Comparison of ENCODE assay signal across 9 cellular contexts in the genomic region with DNA sequence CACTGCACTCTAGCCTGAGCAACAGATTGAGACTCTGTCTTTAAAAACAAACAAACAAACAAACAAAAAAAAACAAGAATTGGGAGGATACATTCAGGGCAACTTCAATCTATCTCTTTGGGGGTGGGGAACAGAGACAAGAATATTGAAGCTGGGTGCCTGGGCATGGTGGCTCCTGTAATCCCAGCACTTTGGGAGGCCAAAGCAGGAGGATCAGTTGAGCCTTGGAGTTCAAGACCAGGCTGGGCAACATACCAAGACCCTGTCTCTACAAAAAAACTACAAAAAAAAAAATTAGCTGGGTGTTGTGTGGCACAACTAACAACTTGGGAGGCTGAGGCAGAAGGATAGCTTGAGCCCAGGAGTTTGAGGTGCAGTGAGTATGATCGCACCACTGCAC. TPM values are rescaled to one million over a fixed set of nuclear protein-coding genes. Genes with fewer than 3 reads are reported as not detected.
DNase-seq lines count a peak whose midpoint lies in the region; ATAC-seq and TF ChIP-seq lines count a peak whose summit lies in the region.
"Had no signal": no experiment of that assay in that cellular context is flagged by ENCODE, and none has a peak within 500 bp of the region (broad histone marks: within the 10 kb centered on the region; RNA-seq: fewer than 3 reads in every experiment).

No MANE protein-coding gene starts in this region.

- H3K4me3 ChIP-seq in kidney epithelial cell (ENCODE audit: low read depth, low read length) (peak overlapping the region; percentile 92), thoracic aorta (peak overlapping the region; percentile 74), mucosa of descending colon (no peak overlapping the region)

- intact Hi-C loops in mucosa of descending colon (cut with DNase I, micrococcal nuclease): no loop called here

- H3K9me3 ChIP-seq in thoracic aorta (no peaks in the 10 kb centered on the region), mucosa of descending colon (no peaks in the 10 kb centered on the region)

- H3K36me3 Mint-ChIP-seq in activated CD8-positive, alpha-beta memory T cell treated with anti-CD3 and anti-CD28 coated beads, Interleukin-2, amount 10 ng/mL, durations not matched to agents 7 days and 5 days: peaks cover 2% of the 10 kb centered on the region
- H3K36me3 Mint-ChIP-seq in activated naive CD4-positive, alpha-beta T cell treated with anti-CD3 and anti-CD28 coated beads, Interleukin-2, amount 50 U/mL, for 72 hours: no peaks in the 10 kb centered on the region

- CTCF ChIA-PET in activated CD8-positive, alpha-beta memory T cell treated with anti-CD3 and anti-CD28 coated beads, Interleukin-2, amount 10 ng/mL, durations not matched to agents 7 days and 5 days (lab: Charles Lee): interaction anchor here (1.1 to 3.9 kb wide), 3 partner anchors 45 to 161 kb away, joined by 3 to 23 read pairs (median 5); no protein-coding TSS in a partner anchor

- ATAC-seq in activated CD8-positive, alpha-beta memory T cell treated with anti-CD3 and anti-CD28 coated beads, Interleukin-2, amount 10 ng/mL, durations not matched to agents 7 days and 5 days: no peak
- ATAC-seq in activated naive CD4-positive, alpha-beta T cell treated with anti-CD3 and anti-CD28 coated beads, Interleukin-2, amount 50 U/mL, for 72 hours: no peak
- ATAC-seq in thoracic aorta (ENCODE audit: insufficient number of reproducible peaks, low FRiP score, low read depth) (no peak), mucosa of descending colon (no peak), HG03469 (IDR thresholded peaks at IDR 0.05; ENCODE audit: unreplicated experiment) (no peak)

- peak overlapping the region; percentile 61 for H3K27ac Mint-ChIP-seq in activated CD8-positive, alpha-beta memory T cell treated with anti-CD3 and anti-CD28 coated beads, Interleukin-2, amount 10 ng/mL, durations not matched to agents 7 days and 5 days
- peak overlapping the region; percentile 67 to 90 for H3K27ac Mint-ChIP-seq in activated naive CD4-positive, alpha-beta T cell treated with anti-CD3 and anti-CD28 coated beads, Interleukin-2, amount 50 U/mL, for 72 hours

- TF ChIP-seq CTCF in kidney epithelial cell (IDR thresholded peaks at IDR 0.05; ENCODE audit: insufficient read depth, low read length, poor library complexity, severe bottlenecking) (no peak), thoracic aorta (IDR thresholded peaks at IDR 0.05) (no peak), mucosa of descending colon (IDR thresholded peaks at IDR 0.05) (no peak)

- H3K27me3 Mint-ChIP-seq in activated CD8-positive, alpha-beta memory T cell treated with anti-CD3 and anti-CD28 coated beads, Interleukin-2, amount 10 ng/mL, durations not matched to agents 7 days and 5 days: no peaks in the 10 kb centered on the region

- H3K4me1 ChIP-seq in thoracic aorta (ENCODE audit: control insufficient read depth in 1 of 2, low read depth in 2 of 2) (peaks cover 6 to 20% of the 10 kb centered on the region in 2 donors), mucosa of descending colon (ENCODE audit: low read depth) (peaks cover 42% of the 10 kb centered on the region)

- H3K27ac ChIP-seq in thoracic aorta: no peak overlapping the region

- peak overlapping the region; percentile 73 for H3K4me3 Mint-ChIP-seq in activated CD8-positive, alpha-beta memory T cell treated with anti-CD3 and anti-CD28 coated beads, Interleukin-2, amount 10 ng/mL, durations not matched to agents 7 days and 5 days

- H3K36me3 ChIP-seq in kidney epithelial cell (ENCODE audit: control insufficient read depth, insufficient read depth, low read length) (no peaks in the 10 kb centered on the region), thoracic aorta (no peaks in the 10 kb centered on the region), mucosa of descending colon (ENCODE audit: low read depth) (no peaks in the 10 kb centered on the region)

- DNase-seq in activated CD8-positive, alpha-beta memory T cell treated with anti-CD3 and anti-CD28 coated beads, Interleukin-2, amount 10 ng/mL, durations not matched to agents 7 days and 5 days: no peak
- no peak for DNase-seq in activated CD8-positive, alpha-beta memory T cell treated with anti-CD3 and anti-CD28 coated beads, Interleukin-2, amount 50 U/mL, for 4 hours
- no peak for DNase-seq in activated naive CD4-positive, alpha-beta T cell treated with anti-CD3 and anti-CD28 coated beads, Interleukin-2, amount 50 U/mL, for 72 hours (ENCODE audit: low spot score in 2 of 2)
- DNase-seq in kidney epithelial cell (ENCODE audit: low read depth) (no peak), thoracic aorta (ENCODE audit: low spot score) (no peak), mucosa of descending colon (no peak), NCI-H748 treated with DMSO at 0.1 percent for 48 hours (lab: John Stamatoyannopoulos, UW) (no peak)
- DNase-seq: SW 1271 had no signal

- peaks cover 49% of the 10 kb centered on the region for H3K4me1 Mint-ChIP-seq in activated CD8-positive, alpha-beta memory T cell treated with anti-CD3 and anti-CD28 coated beads, Interleukin-2, amount 10 ng/mL, durations not matched to agents 7 days and 5 days

- H3K27me3 ChIP-seq in kidney epithelial cell (ENCODE audit: control insufficient read depth, insufficient read depth, low read length) (no peaks in the 10 kb centered on the region), thoracic aorta (replicated peaks; ENCODE audit: insufficient read depth) (no peaks in the 10 kb centered on the region)

- no peaks in the 10 kb centered on the region for H3K9me3 Mint-ChIP-seq in activated CD8-positive, alpha-beta memory T cell treated with anti-CD3 and anti-CD28 coated beads, Interleukin-2, amount 10 ng/mL, durations not matched to agents 7 days and 5 days (ENCODE audit: low read depth)
- no peaks in the 10 kb centered on the region for H3K9me3 Mint-ChIP-seq in activated naive CD4-positive, alpha-beta T cell treated with anti-CD3 and anti-CD28 coated beads, Interleukin-2, amount 50 U/mL, for 72 hours

RNA-seq across cellular contexts. Expression of a gene that starts 1.2 kb away (rescaled TPM):
- total RNA-seq in activated CD8-positive, alpha-beta memory T cell treated with anti-CD3 and anti-CD28 coated beads, Interleukin-2, amount 10 ng/mL, durations not matched to agents 7 days and 5 days: 10 to 100 TPM; 51.1 to 73.7 TPM
- total RNA-seq in activated naive CD4-positive, alpha-beta T cell treated with anti-CD3 and anti-CD28 coated beads, Interleukin-2, amount 50 U/mL, for 72 hours: 10 to 100 TPM; 28.3 to 45.2 TPM
- 41.5 and 49.0 TPM in 2 replicates for total RNA-seq in kidney epithelial cell
- 10 to 100 TPM; 30.5 to 68.9 TPM for total RNA-seq in thoracic aorta
- total RNA-seq in mucosa of descending colon: 100 to 1,000 TPM in 2 of 3 donors, 10 to 100 TPM in 1; 85.5 to 160 (median 133) TPM

RNA-seq across cellular contexts. Expression of a gene that starts 16.4 kb away (rescaled TPM):
- total RNA-seq in activated CD8-positive, alpha-beta memory T cell treated with anti-CD3 and anti-CD28 coated beads, Interleukin-2, amount 10 ng/mL, durations not matched to agents 7 days and 5 days: 100 to 1,000 TPM; 263 to 367 TPM
- 100 to 1,000 TPM; 233 to 254 TPM for total RNA-seq in activated naive CD4-positive, alpha-beta T cell treated with anti-CD3 and anti-CD28 coated beads, Interleukin-2, amount 50 U/mL, for 72 hours
- total RNA-seq in kidney epithelial cell: 62.4 and 68.5 TPM in 2 replicates
- 10 to 100 TPM; 18.8 to 35.4 TPM for total RNA-seq in thoracic aorta
- total RNA-seq in mucosa of descending colon: 100 to 1,000 TPM in 1 of 3 donors, 10 to 100 TPM in 2; 82.8 to 114 (median 83.3) TPM
